ENCODE assay signal across 23 cellular contexts in the genomic region with DNA sequence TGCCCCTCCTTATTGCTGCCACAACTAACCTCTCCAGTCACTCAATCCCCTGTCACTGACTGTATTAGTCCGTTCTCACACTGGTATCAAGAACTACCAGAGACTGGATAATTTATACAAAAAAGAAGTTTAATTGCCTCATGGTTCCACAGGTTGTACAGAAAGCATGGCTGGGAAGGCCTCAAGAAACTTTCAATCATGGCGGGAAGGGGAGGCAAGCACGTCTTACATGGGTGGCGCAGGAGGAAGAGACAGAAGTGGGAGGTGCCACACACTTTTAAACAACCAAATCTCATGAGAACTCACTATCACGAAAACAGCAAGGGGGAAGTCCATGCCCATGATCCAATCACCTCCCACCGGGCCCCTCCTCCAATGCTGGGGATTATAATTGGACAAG.
"Had no signal": no experiment of that assay in that cellular context is flagged by ENCODE, and none has a peak within 500 bp of the region (broad histone marks: within the 10 kb centered on the region; RNA-seq: fewer than 3 reads in every experiment).

No MANE protein-coding gene starts in this region.

- H3K27ac ChIP-seq: RWPE1, SJCRH30 had no signal

- H3K36me3 ChIP-seq: SJCRH30 had no signal

- DNase-seq: KBM-7; NCI-H1092; NCI-H1105 treated with DMSO at 0.1 percent for 48 hours; NCI-H1417 treated with DMSO at 0.1 percent for 48 hours; NCI-H187; NCI-H2029; NCI-H2081 treated with DMSO at 0.1 percent for 48 hours; NCI-H2171; NCI-H226; NCI-H446; NCI-H510A; NCI-H524 treated with DMSO at 0.1 percent for 48 hours; NCI-H69; NCI-H774; NK-92 treated with Interleukin-12 subunit alpha and Interleukin-12 subunit beta, amount 100 ng/mL, for 24 hours; PC-3; SHP77 treated with DMSO at 0.1 percent for 48 hours; SJCRH30 had no signal

- H3K4me3 ChIP-seq: SJCRH30 had no signal

- H3K27me3 ChIP-seq: SJCRH30 had no signal

- ATAC-seq: HepG2, Panc1, PC-3, SK-N-SH treated with all-trans-retinoic acid at 6 μM for 48 hours had no signal

- H3K4me3 Mint-ChIP-seq: IgD-negative memory B cell had no signal

- H3K27ac Mint-ChIP-seq: IgD-negative memory B cell had no signal

- H3K9me3 ChIP-seq: SJCRH30 had no signal

- H3K9me3 Mint-ChIP-seq: IgD-negative memory B cell had no signal

- H3K4me1 ChIP-seq: SJCRH30 had no signal
